8 cellular contexts compared by ENCODE assay signal in genomic region chr13:28657784-28658538, GRCh38. TPM values are rescaled to one million over a fixed set of nuclear protein-coding genes. Genes with fewer than 3 reads are reported as not detected.
DNase-seq lines count a peak whose midpoint lies in the region; ATAC-seq and TF ChIP-seq lines count a peak whose summit lies in the region.

No MANE protein-coding gene starts in this region.

- peaks cover 28 to 48% of the 10 kb centered on the region in 2 donors for H3K4me1 ChIP-seq in thoracic aorta (ENCODE audit: control insufficient read depth in 1 of 2, low read depth in 2 of 2)

- no peaks in the 10 kb centered on the region for H3K9me3 Mint-ChIP-seq in brain

- H3K27me3 Mint-ChIP-seq in brain, result peaks cover 11% of the 10 kb centered on the region

- ATAC-seq in thoracic aorta (ENCODE audit: insufficient number of reproducible peaks, low FRiP score, low read depth), result no peak
- ATAC-seq in HG02763 (IDR thresholded peaks at IDR 0.05; ENCODE audit: unreplicated experiment), result no peak

- DNase-seq in NCI-H2227 (lab: John Stamatoyannopoulos, UW; ENCODE audit: unreplicated experiment) (peak; percentile 5), left kidney (ENCODE audit: low read depth, low spot score) (peak; percentile 29), thoracic aorta (ENCODE audit: low spot score) (no peak), activated gamma-delta T cell (lab: John Stamatoyannopoulos, UW) (no peak), kidney glomerular epithelial cell (lab: John Stamatoyannopoulos, UW) (no peak)

- H3K4me3 ChIP-seq in thoracic aorta, result peak overlapping the region; percentile 97

- H3K36me3 ChIP-seq in thoracic aorta, result peaks cover 8% of the 10 kb centered on the region

- H3K36me3 Mint-ChIP-seq in brain, result peaks cover 18% of the 10 kb centered on the region

- H3K27me3 ChIP-seq in thoracic aorta (replicated peaks; ENCODE audit: insufficient read depth), result no peaks in the 10 kb centered on the region

- H3K4me1 Mint-ChIP-seq in brain, result peaks cover 72% of the 10 kb centered on the region

- TF ChIP-seq CTCF in GM12873 (IDR thresholded peaks at IDR 0.05; ENCODE audit: insufficient read depth, low read depth, low read length, missing control alignments) (peak; percentile 18), brain (conservative IDR thresholded peaks at IDR 0.05) (peak; percentile 10 to 22), thoracic aorta (IDR thresholded peaks at IDR 0.05) (no peak)

- peak overlapping the region; percentile 54 to 97 (median 95) for H3K27ac Mint-ChIP-seq in brain

- H3K27ac ChIP-seq in thoracic aorta, result peak overlapping the region; percentile 82 to 86

- H3K9me3 ChIP-seq in thoracic aorta, result no peaks in the 10 kb centered on the region

- peak overlapping the region; percentile 84 to 91 (median 89) for H3K4me3 Mint-ChIP-seq in brain

RNA-seq across cellular contexts. Expression of gene POMP, which starts 1.0 kb away (rescaled TPM):
- polyA plus RNA-seq in brain (ENCODE audit: insufficient read depth, low read depth, low replicate concordance), result 38.3 TPM
- 10 to 100 TPM; 45.1 to 49.7 TPM for total RNA-seq in thoracic aorta

Comparison
In these comparisons a context has a peak if more than half of its experiments do, and no peak if none do; other contexts are left out.
1. DNase-seq: peak in NCI-H2227 (single experiment) and left kidney (single experiment); none in thoracic aorta (single experiment), activated gamma-delta T cell (single experiment) and kidney glomerular epithelial cell (single experiment).